Comparison of ENCODE assay signal across 16 cellular contexts in genomic region chr2:224042191-224042696, GRCh38. TPM values are rescaled to one million over a fixed set of nuclear protein-coding genes. Genes with fewer than 3 reads are reported as not detected.
DNase-seq lines count a peak whose midpoint lies in the region; TF ChIP-seq lines count a peak whose summit lies in the region.
"Had no signal": no experiment of that assay in that cellular context is flagged by ENCODE, and none has a peak within 500 bp of the region (broad histone marks: within the 10 kb centered on the region; RNA-seq: fewer than 3 reads in every experiment).

No MANE protein-coding gene starts in this region.

- DNase-seq in NOMO-1 treated with DMSO at 0.1 percent for 48 hours (lab: John Stamatoyannopoulos, UW; ENCODE audit: unreplicated experiment) (peak; percentile 36), NOMO-1 treated with dmso at 0.1 percent for 144 hours (lab: John Stamatoyannopoulos, UW; ENCODE audit: unreplicated experiment) (no peak), amniotic epithelial cell (ENCODE audit: low read depth) (peak; percentile 37), globus pallidus (ENCODE audit: low spot score) (peak; percentile 88), SK-N-SH (no peak)
- no peak for DNase-seq in activated naive CD4-positive, alpha-beta T cell treated with anti-CD3 and anti-CD28 coated beads, Interleukin-2, amount 50 U/mL, for 16 hours
- no peak for DNase-seq in activated T-cell treated with anti-CD3 and anti-CD28 coated beads, Interleukin-2, amount 50 U/mL, for 1 hour
- DNase-seq: amniotic stem cell, H7, Karpas-422, lower lobe of right lung, NCI-H2029 treated with DMSO at 0.1 percent for 48 hours, OCI-M1, small intestine, T-cell had no signal

- no peaks in the 10 kb centered on the region for H3K9me3 ChIP-seq in SK-N-SH
- H3K9me3 ChIP-seq: lower lobe of right lung had no signal

- H3K79me2 ChIP-seq in SK-N-SH (ENCODE audit: insufficient read depth), result peaks cover 12% of the 10 kb centered on the region

- no peaks in the 10 kb centered on the region for H3K27me3 ChIP-seq in SK-N-SH (ENCODE audit: insufficient read depth)

- no peak overlapping the region for H3K4me2 ChIP-seq in SK-N-SH

- no peak overlapping the region for H2AFZ ChIP-seq in SK-N-SH (ENCODE audit: low read depth)

- no peak overlapping the region for H3K9ac ChIP-seq in SK-N-SH

- H3K4me1 ChIP-seq in SK-N-SH (ENCODE audit: control insufficient read depth in 1 of 2, insufficient read depth in 2 of 2, low read depth in 1 of 2, low read length in 1 of 2), result peaks cover 0 to 15% of the 10 kb centered on the region in 2 experiments; a peak in 2 of 4 replicates

- no peak for TF ChIP-seq EP300 in SK-N-SH (IDR thresholded peaks at IDR 0.05; ENCODE audit: borderline replicate concordance in 1 of 2, low read depth in 1 of 2, low read length in 1 of 2)

- 69% methylated on average over 6 of the region's 6 CpGs for WGBS in SK-N-SH (ENCODE audit: low lambda C conversion rate)

- POLR2A ChIA-PET in SK-N-SH (lab: Yijun Ruan, JAX), result no interaction called here

- H3K9me2 ChIP-seq in SK-N-SH, result no peaks in the 10 kb centered on the region

- peaks cover 3% of the 10 kb centered on the region for H3F3A ChIP-seq in SK-N-SH (replicated peaks; ENCODE audit: insufficient read depth)

- H4K20me1 ChIP-seq in SK-N-SH (ENCODE audit: insufficient read depth), result peaks cover 6% of the 10 kb centered on the region; the same call in 1 of the 2 replicates

- TF ChIP-seq CTCF in SK-N-SH (IDR thresholded peaks at IDR 0.05), result no peak

- no peak for TF ChIP-seq RAD21 in SK-N-SH (IDR thresholded peaks at IDR 0.05; ENCODE audit: low read length)

- CTCF ChIA-PET in SK-N-SH (lab: Yijun Ruan, JAX), result interaction anchor here (0.8 to 1.5 kb wide), 3 partner anchors 49 to 244 kb away, joined by 3 to 6 read pairs (median 4); no protein-coding TSS in a partner anchor

- no peaks in the 10 kb centered on the region for H3K36me3 ChIP-seq in SK-N-SH (replicated peaks in 1 of 2; ENCODE audit: control insufficient read depth in 1 of 2, insufficient read depth in 2 of 2, low read length in 1 of 2)
- H3K36me3 ChIP-seq: lower lobe of right lung had no signal

- H3K27ac ChIP-seq in temporal lobe (ENCODE audit: low read depth, low read length) (peak overlapping the region; percentile 45), SK-N-SH (ENCODE audit: low read depth in 2 of 2, low read length in 1 of 2) (no peak overlapping the region; a peak in 1 of 4 replicates)
- H3K27ac ChIP-seq: lower lobe of right lung had no signal

- H3K4me3 ChIP-seq in SK-N-SH (ENCODE audit: low read depth in 2 of 2, low read length in 1 of 2), result no peak overlapping the region
- H3K4me3 ChIP-seq: lower lobe of right lung had no signal

TF ChIP-seq in SK-N-SH, 30 proteins besides CTCF, POLR2A, EP300 and RAD21:
- TF ChIP-seq, protein P1, sequence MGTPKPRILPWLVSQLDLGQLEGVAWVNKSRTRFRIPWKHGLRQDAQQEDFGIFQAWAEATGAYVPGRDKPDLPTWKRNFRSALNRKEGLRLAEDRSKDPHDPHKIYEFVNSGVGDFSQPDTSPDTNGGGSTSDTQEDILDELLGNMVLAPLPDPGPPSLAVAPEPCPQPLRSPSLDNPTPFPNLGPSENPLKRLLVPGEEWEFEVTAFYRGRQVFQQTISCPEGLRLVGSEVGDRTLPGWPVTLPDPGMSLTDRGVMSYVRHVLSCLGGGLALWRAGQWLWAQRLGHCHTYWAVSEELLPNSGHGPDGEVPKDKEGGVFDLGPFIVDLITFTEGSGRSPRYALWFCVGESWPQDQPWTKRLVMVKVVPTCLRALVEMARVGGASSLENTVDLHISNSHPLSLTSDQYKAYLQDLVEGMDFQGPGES (IDR thresholded peaks at IDR 0.05; ENCODE audit: low read depth, low read length), result no peak
- TF ChIP-seq TCF12 (IDR thresholded peaks at IDR 0.05), result no peak
- TF ChIP-seq GABPA (IDR thresholded peaks at IDR 0.05; ENCODE audit: low read depth), result no peak
- TF ChIP-seq NRF1 (IDR thresholded peaks at IDR 0.05; ENCODE audit: low read depth, low read length), result no peak
- TF ChIP-seq, protein P2, sequence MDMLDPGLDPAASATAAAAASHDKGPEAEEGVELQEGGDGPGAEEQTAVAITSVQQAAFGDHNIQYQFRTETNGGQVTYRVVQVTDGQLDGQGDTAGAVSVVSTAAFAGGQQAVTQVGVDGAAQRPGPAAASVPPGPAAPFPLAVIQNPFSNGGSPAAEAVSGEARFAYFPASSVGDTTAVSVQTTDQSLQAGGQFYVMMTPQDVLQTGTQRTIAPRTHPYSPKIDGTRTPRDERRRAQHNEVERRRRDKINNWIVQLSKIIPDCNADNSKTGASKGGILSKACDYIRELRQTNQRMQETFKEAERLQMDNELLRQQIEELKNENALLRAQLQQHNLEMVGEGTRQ (IDR thresholded peaks at IDR 0.05; ENCODE audit: borderline replicate concordance, low read depth, low read length), result no peak
- no peak for TF ChIP-seq NFIC (IDR thresholded peaks at IDR 0.05; ENCODE audit: borderline replicate concordance)
- TF ChIP-seq YY1 (IDR thresholded peaks at IDR 0.05; ENCODE audit: low read depth), result no peak
- no peak for TF ChIP-seq ZBTB33 (IDR thresholded peaks at IDR 0.05; ENCODE audit: borderline replicate concordance, low read depth)
- TF ChIP-seq MEF2A (IDR thresholded peaks at IDR 0.05; ENCODE audit: borderline replicate concordance, low read depth), result no peak
- TF ChIP-seq GATA2 (CRISPR knock-in tag; IDR thresholded peaks at IDR 0.05), result no peak
- TF ChIP-seq RCOR1 (IDR thresholded peaks at IDR 0.05; ENCODE audit: low read length), result no peak
- no peak for TF ChIP-seq RXRA (IDR thresholded peaks at IDR 0.05; ENCODE audit: borderline replicate concordance, low read depth)
- no peak for TF ChIP-seq FOSL2 (IDR thresholded peaks at IDR 0.05; ENCODE audit: borderline replicate concordance, low read depth)
- no peak for TF ChIP-seq TEAD4 (IDR thresholded peaks at IDR 0.05; ENCODE audit: borderline replicate concordance, insufficient read depth)
- TF ChIP-seq POLR2AphosphoS5 (IDR thresholded peaks at IDR 0.05; ENCODE audit: low read depth, low read length), result no peak
- TF ChIP-seq, protein P3, sequence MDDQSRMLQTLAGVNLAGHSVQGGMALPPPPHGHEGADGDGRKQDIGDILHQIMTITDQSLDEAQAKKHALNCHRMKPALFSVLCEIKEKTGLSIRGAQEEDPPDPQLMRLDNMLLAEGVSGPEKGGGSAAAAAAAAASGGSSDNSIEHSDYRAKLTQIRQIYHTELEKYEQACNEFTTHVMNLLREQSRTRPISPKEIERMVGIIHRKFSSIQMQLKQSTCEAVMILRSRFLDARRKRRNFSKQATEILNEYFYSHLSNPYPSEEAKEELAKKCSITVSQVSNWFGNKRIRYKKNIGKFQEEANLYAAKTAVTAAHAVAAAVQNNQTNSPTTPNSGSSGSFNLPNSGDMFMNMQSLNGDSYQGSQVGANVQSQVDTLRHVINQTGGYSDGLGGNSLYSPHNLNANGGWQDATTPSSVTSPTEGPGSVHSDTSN (IDR thresholded peaks at IDR 0.05), result no peak

RNA-seq across cellular contexts. Expression of gene SERPINE2, which starts 3.2 kb away (rescaled TPM):
- total RNA-seq in temporal lobe, result 41.1 TPM
- polyA plus RNA-seq in SK-N-SH (2012; rRNA removed), result 105 and 249 TPM in 2 replicates
- 307 and 310 TPM in 2 replicates for polyA plus RNA-seq in SK-N-SH (2012; cell fraction: cytosol; rRNA removed)
- 312 and 337 TPM in 2 replicates for polyA plus RNA-seq in SK-N-SH (2012; cell fraction: nucleus; rRNA removed)

Comparison
In these comparisons a context has a peak if more than half of its experiments do, and no peak if none do; other contexts are left out.
1. DNase-seq: peak in NOMO-1 treated with DMSO at 0.1 percent for 48 hours (single experiment), amniotic epithelial cell (single experiment) and globus pallidus (single experiment); none in NOMO-1 treated with dmso at 0.1 percent for 144 hours (single experiment), SK-N-SH (single experiment), activated naive CD4-positive, alpha-beta T cell treated with anti-CD3 and anti-CD28 coated beads, Interleukin-2, amount 50 U/mL, for 16 hours (single experiment) and activated T-cell treated with anti-CD3 and anti-CD28 coated beads, Interleukin-2, amount 50 U/mL, for 1 hour (single experiment).